16 cellular contexts compared by ENCODE assay signal in the genomic region with DNA sequence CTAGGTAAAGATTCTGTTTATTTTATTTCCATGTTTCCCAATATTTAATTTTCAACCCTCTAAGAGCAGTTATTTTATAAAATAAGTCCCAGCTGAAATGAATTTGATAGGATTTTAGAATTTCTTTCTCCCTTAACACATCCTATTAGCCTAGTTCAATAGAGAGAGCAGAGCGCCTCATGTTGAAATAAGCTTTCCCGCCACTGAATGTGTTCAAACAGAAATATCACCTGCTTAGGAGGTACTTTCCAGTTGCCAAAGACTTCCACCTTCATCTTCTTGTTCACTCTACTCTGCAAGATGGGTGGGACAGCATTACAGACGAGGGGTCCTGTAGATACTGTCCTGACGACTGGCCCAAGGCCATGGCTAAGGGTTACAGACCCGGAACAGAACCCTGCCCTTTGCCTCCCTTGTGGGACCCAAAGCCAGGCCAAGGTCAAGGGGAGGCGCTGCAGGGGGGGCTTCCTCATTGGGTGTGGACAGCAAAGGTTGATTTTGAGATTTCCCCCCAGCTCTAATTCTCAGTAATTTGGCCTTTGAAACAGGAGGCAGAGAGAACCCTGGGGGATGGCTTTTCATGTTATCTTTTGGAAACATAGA.
DNase-seq lines count a peak whose midpoint lies in the region; FAIRE-seq and TF ChIP-seq lines count a peak whose summit lies in the region.
"Had no signal": no experiment of that assay in that cellular context is flagged by ENCODE, and none has a peak within 500 bp of the region (broad histone marks: within the 10 kb centered on the region; RNA-seq: fewer than 3 reads in every experiment).

No MANE protein-coding gene starts in this region.

- no peak overlapping the region for H2AFZ ChIP-seq in OCI-LY7 (ENCODE audit: low read length)
- H2AFZ ChIP-seq in mesenchymal stem cell (ENCODE audit: low read depth, low read length): no peak overlapping the region

- FAIRE-seq in GM12891 (lab: Jason Lieb, UNC): peak; percentile 26

- CTCF ChIA-PET in OCI-LY7 (lab: Charles Lee; ENCODE audit: unreplicated experiment): no interaction called here

- H3K36me3 ChIP-seq in OCI-LY7 (ENCODE audit: insufficient read depth, low read length): no peaks in the 10 kb centered on the region
- H3K36me3 ChIP-seq in mesenchymal stem cell (ENCODE audit: control insufficient read depth in 1 of 2, insufficient read depth in 2 of 2, low read depth in 1 of 2, low read length in 2 of 2): no peaks in the 10 kb centered on the region
- H3K36me3 ChIP-seq: BLaER1 had no signal

- peak overlapping the region in 1 of 2 experiments; percentile 47 for H3K4ac ChIP-seq in mesenchymal stem cell (ENCODE audit: low read depth in 1 of 2, low read length in 2 of 2)

- H2BK15ac ChIP-seq in mesenchymal stem cell (ENCODE audit: low read depth, poor library complexity, severe bottlenecking): no peak overlapping the region

- H3K4me2 ChIP-seq in OCI-LY7 (ENCODE audit: low read length): no peak overlapping the region
- H3K4me2 ChIP-seq in mesenchymal stem cell (ENCODE audit: low read length, poor library complexity, severe bottlenecking): no peak overlapping the region
- H3K4me2 ChIP-seq: BLaER1 had no signal

- H2BK120ac ChIP-seq in mesenchymal stem cell (ENCODE audit: low read depth, low read length): no peak overlapping the region

- H4K8ac ChIP-seq in mesenchymal stem cell (ENCODE audit: low read length): no peak overlapping the region

- no peak overlapping the region for H3K14ac ChIP-seq in mesenchymal stem cell (ENCODE audit: low read length in 2 of 2)

- DNase-seq in NCI-H748 (lab: John Stamatoyannopoulos, UW; ENCODE audit: unreplicated experiment): peak; percentile 25
- no peak for DNase-seq in NCI-H748 treated with DMSO at 0.1 percent for 48 hours (lab: John Stamatoyannopoulos, UW)
- DNase-seq in GM12891 (ENCODE audit: insufficient read length, low spot score): no peak
- peak; percentile 15 for DNase-seq in OCI-LY7 (ENCODE audit: low spot score)
- no peak for DNase-seq in mesenchymal stem cell
- no peak for DNase-seq in NCI-H2107 treated with DMSO at 0.1 percent for 48 hours (lab: John Stamatoyannopoulos, UW; ENCODE audit: unreplicated experiment)
- no peak for DNase-seq in KG1 (lab: John Stamatoyannopoulos, UW)
- no peak for DNase-seq in NCI-H2227 (lab: John Stamatoyannopoulos, UW; ENCODE audit: unreplicated experiment)
- DNase-seq: 8988T; AML-193; Caco-2; CD8-positive, alpha-beta memory T cell; DMS79; HCEC 1CT; HFFc6 had no signal

- H3K23ac ChIP-seq in mesenchymal stem cell (ENCODE audit: low read length in 2 of 2): no peak overlapping the region

- no peaks in the 10 kb centered on the region for H3K9me2 ChIP-seq in OCI-LY7 (ENCODE audit: insufficient read depth, low read length)

- H2BK5ac ChIP-seq in mesenchymal stem cell (ENCODE audit: low read depth, low read length, poor library complexity, severe bottlenecking): no peak overlapping the region

- H4K20me1 ChIP-seq in OCI-LY7 (ENCODE audit: insufficient read depth, low read length): no peaks in the 10 kb centered on the region
- H4K20me1 ChIP-seq: BLaER1 had no signal

- H3K79me2 ChIP-seq in OCI-LY7 (ENCODE audit: insufficient read depth, low read depth, low read length): no peaks in the 10 kb centered on the region

- H2AK5ac ChIP-seq in mesenchymal stem cell (ENCODE audit: low read length, severe bottlenecking): peak overlapping the region; percentile 23

- no peak overlapping the region for H3K9ac ChIP-seq in mesenchymal stem cell (ENCODE audit: low read length)
- H3K9ac ChIP-seq: BLaER1 had no signal

- H3K27ac ChIP-seq in OCI-LY7 (ENCODE audit: low read depth, low read length, poor library complexity, severe bottlenecking) (no peak overlapping the region), mesenchymal stem cell (ENCODE audit: low read length, poor library complexity, severe bottlenecking) (no peak overlapping the region)
- H3K27ac ChIP-seq: BLaER1 had no signal

- H3K4me3 ChIP-seq in OCI-LY7 (ENCODE audit: low read depth, low read length, poor library complexity, severe bottlenecking) (no peak overlapping the region), mesenchymal stem cell (ENCODE audit: insufficient read depth in 1 of 2, low read depth in 1 of 2, low read length in 2 of 2) (no peak overlapping the region)
- H3K4me3 ChIP-seq: BLaER1 had no signal

- no TSS peak for BruUV-seq in OCI-LY7 (replicated peaks; lab: Mats Ljungman, UMichigan)

- H3K27me3 ChIP-seq in mesenchymal stem cell (ENCODE audit: control insufficient read depth in 1 of 2, insufficient read depth in 1 of 2, low read length in 2 of 2): no peaks in the 10 kb centered on the region
- H3K27me3 ChIP-seq: BLaER1 had no signal

- intact Hi-C loops in OCI-LY7 (cut with micrococcal nuclease; ENCODE audit: unreplicated experiment): no loop called here

- H3K4me1 ChIP-seq in OCI-LY7 (ENCODE audit: insufficient read depth, low read length, poor library complexity, severe bottlenecking) (no peaks in the 10 kb centered on the region), mesenchymal stem cell (ENCODE audit: control insufficient read depth, insufficient read depth, low read depth, low read length) (peaks cover 2% of the 10 kb centered on the region)
- H3K4me1 ChIP-seq: BLaER1, Caco-2 had no signal

- 97% methylated on average over 6 of the region's 6 CpGs for WGBS in mesenchymal stem cell

- no peak for TF ChIP-seq CTCF in OCI-LY7 (conservative IDR thresholded peaks at IDR 0.05; ENCODE audit: low read length)

- POLR2A ChIA-PET in OCI-LY7 (lab: Charles Lee): interaction anchor here (0.6 to 1.0 kb wide), 2 partner anchors 19 to 57 kb away, joined by 3 read pairs; no protein-coding TSS in a partner anchor

- peak overlapping the region in 1 of 2 experiments; percentile 51 for H2BK12ac ChIP-seq in mesenchymal stem cell (ENCODE audit: low read length in 2 of 2)

- peaks cover 1% of the 10 kb centered on the region for H3K79me1 ChIP-seq in mesenchymal stem cell (replicated peaks; ENCODE audit: low read length, poor library complexity, severe bottlenecking)

- H4K91ac ChIP-seq in mesenchymal stem cell (ENCODE audit: low read length): no peak overlapping the region

- no peaks in the 10 kb centered on the region for H3K9me3 ChIP-seq in OCI-LY7 (ENCODE audit: low read length)
- no peaks in the 10 kb centered on the region for H3K9me3 ChIP-seq in mesenchymal stem cell (ENCODE audit: control insufficient read depth, low read length)
- H3K9me3 ChIP-seq: BLaER1, Caco-2 had no signal

- no peak overlapping the region for H3K18ac ChIP-seq in mesenchymal stem cell (ENCODE audit: low read depth in 1 of 2, low read length in 2 of 2)

- TF ChIP-seq POLR2A in GM12891 (IDR thresholded peaks at IDR 0.05; ENCODE audit: low read depth, low read length): no peak

TF ChIP-seq in GM12891, 5 proteins besides CTCF, POLR2A, EP300 and RAD21:
- no peak for TF ChIP-seq TAF1 (IDR thresholded peaks at IDR 0.05; ENCODE audit: low read depth, low read length)
- no peak for TF ChIP-seq POLR2AphosphoS5 (IDR thresholded peaks at IDR 0.05; ENCODE audit: low read depth, low read length)
- no peak for TF ChIP-seq SPI1 (IDR thresholded peaks at IDR 0.05; ENCODE audit: low read depth, low read length)
- no peak for TF ChIP-seq POU2F2 (IDR thresholded peaks at IDR 0.05; ENCODE audit: low read depth, low read length)
- TF ChIP-seq PAX5 (IDR thresholded peaks at IDR 0.05; ENCODE audit: insufficient read depth, low read length, severe bottlenecking): no peak

Comparison
In these comparisons a context has a peak if more than half of its experiments do, and no peak if none do; other contexts are left out.
1. DNase-seq: peak in NCI-H748 (single experiment) and OCI-LY7 (single experiment); none in NCI-H748 treated with DMSO at 0.1 percent for 48 hours (single experiment), GM12891 (single experiment), mesenchymal stem cell (single experiment), NCI-H2107 treated with DMSO at 0.1 percent for 48 hours (single experiment), KG1 (single experiment) and NCI-H2227 (single experiment).